In genomic region chr10:43160919-43161251, GRCh38 we compare ENCODE assay signal across 8 cellular contexts. TPM values are rescaled to one million over a fixed set of nuclear protein-coding genes. Genes with fewer than 3 reads are reported as not detected.
DNase-seq lines count a peak whose midpoint lies in the region; ATAC-seq and TF ChIP-seq lines count a peak whose summit lies in the region.

No MANE protein-coding gene starts in this region.

- TF ChIP-seq POLR2A in thyroid gland (IDR thresholded peaks at IDR 0.05): no peak
- no peak for TF ChIP-seq POLR2A in right lobe of liver (IDR thresholded peaks at IDR 0.05)

- intact Hi-C loops in left lung (cut with DNase I): no loop called here
- intact Hi-C loops in thyroid gland (cut with DNase I): no loop called here
- intact Hi-C loops in right lobe of liver (cut with DNase I): no loop called here

- H3K36me3 ChIP-seq in left lung (peaks cover 0 to 36% of the 10 kb centered on the region in 2 donors), thyroid gland (no peaks in the 10 kb centered on the region), right lobe of liver (no peaks in the 10 kb centered on the region)

- no peaks in the 10 kb centered on the region for H3K27me3 ChIP-seq in left lung
- no peaks in the 10 kb centered on the region for H3K27me3 ChIP-seq in thyroid gland
- H3K27me3 ChIP-seq in right lobe of liver: no peaks in the 10 kb centered on the region

- H3K4me1 Mint-ChIP-seq in osteocyte (ENCODE audit: unreplicated experiment): peaks cover 25% of the 10 kb centered on the region

- no peak for TF ChIP-seq CTCF in left lung (IDR thresholded peaks at IDR 0.05)
- no peak for TF ChIP-seq CTCF in osteocyte (IDR thresholded peaks at IDR 0.05)
- no peak for TF ChIP-seq CTCF in thyroid gland (IDR thresholded peaks at IDR 0.05)
- TF ChIP-seq CTCF in right lobe of liver (IDR thresholded peaks at IDR 0.05): no peak

- peaks cover 12 to 55% of the 10 kb centered on the region in 2 donors for H3K4me1 ChIP-seq in left lung
- H3K4me1 ChIP-seq in thyroid gland: peaks cover 0 to 8% of the 10 kb centered on the region in 2 donors
- no peaks in the 10 kb centered on the region for H3K4me1 ChIP-seq in right lobe of liver

- WGBS in thyroid gland, 2 donors: 88 to 93% methylated on average over 2 of the region's 2 CpGs
- WGBS in right lobe of liver (ENCODE audit: insufficient coverage, low coverage, low lambda C conversion rate, missing lambda C conversion rate): 81% methylated on average over 2 of the region's 2 CpGs

- no peak overlapping the region for H3K27ac Mint-ChIP-seq in osteocyte (ENCODE audit: unreplicated experiment)

- H3K9me3 ChIP-seq in left lung (no peaks in the 10 kb centered on the region), thyroid gland (no peaks in the 10 kb centered on the region), right lobe of liver (no peaks in the 10 kb centered on the region)

- no peak overlapping the region for H3K4me3 Mint-ChIP-seq in osteocyte (ENCODE audit: unreplicated experiment)

- DNase-seq in left lung: no peak
- DNase-seq in osteocyte (ENCODE audit: extremely low spot score, unreplicated experiment): no peak
- DNase-seq in thyroid gland: no peak
- no peak for DNase-seq in right lobe of liver
- no peak for DNase-seq in glomerular visceral epithelial cell (ENCODE audit: extremely low spot score)

- peaks cover 40% of the 10 kb centered on the region for H3K36me3 Mint-ChIP-seq in osteocyte (ENCODE audit: unreplicated experiment)

- no peaks in the 10 kb centered on the region for H3K27me3 Mint-ChIP-seq in osteocyte (ENCODE audit: unreplicated experiment)

- peak overlapping the region; percentile 17 to 69 for H3K27ac ChIP-seq in left lung
- no peak overlapping the region for H3K27ac ChIP-seq in thyroid gland
- no peak overlapping the region for H3K27ac ChIP-seq in right lobe of liver

- H3K9me3 Mint-ChIP-seq in osteocyte (ENCODE audit: unreplicated experiment): no peaks in the 10 kb centered on the region

- H3K4me3 ChIP-seq in left lung (no peak overlapping the region), thyroid gland (replicated peaks in 1 of 3) (no peak overlapping the region), right lobe of liver (no peak overlapping the region)

- ATAC-seq in GM18867 (IDR thresholded peaks at IDR 0.05; ENCODE audit: unreplicated experiment) (peak; percentile 79), GM21576 (IDR thresholded peaks at IDR 0.05; ENCODE audit: unreplicated experiment) (peak; percentile 67), HG03460 (IDR thresholded peaks at IDR 0.05; ENCODE audit: unreplicated experiment) (peak; percentile 87), left lung (peak; percentile 32), right lobe of liver (no peak)

RNA-seq across cellular contexts. Expression of gene CSGALNACT2, which starts 22.6 kb away (rescaled TPM):
- total RNA-seq in left lung (10 to 100 TPM; 32.4 to 39.9 TPM), osteocyte (36.6 and 38.7 TPM in 2 replicates), thyroid gland (10 to 100 TPM; 14.4 to 24.1 (median 20.0) TPM), right lobe of liver (10 to 100 TPM in 1 of 6 experiments, 1 to 10 TPM in 5; 5.4 to 11.1 (median 8.3) TPM)

Comparison
In these comparisons a context has a peak if more than half of its experiments do, and no peak if none do; other contexts are left out.
1. ATAC-seq: peak in GM18867 (single experiment), GM21576 (single experiment), HG03460 (single experiment) and left lung (single experiment); none in right lobe of liver (0 of 4).
2. H3K27ac ChIP-seq: peak in left lung (2 of 2); none in thyroid gland (0 of 3) and right lobe of liver (0 of 3).